ENCODE assay signal across 8 cellular contexts in the genomic region with DNA sequence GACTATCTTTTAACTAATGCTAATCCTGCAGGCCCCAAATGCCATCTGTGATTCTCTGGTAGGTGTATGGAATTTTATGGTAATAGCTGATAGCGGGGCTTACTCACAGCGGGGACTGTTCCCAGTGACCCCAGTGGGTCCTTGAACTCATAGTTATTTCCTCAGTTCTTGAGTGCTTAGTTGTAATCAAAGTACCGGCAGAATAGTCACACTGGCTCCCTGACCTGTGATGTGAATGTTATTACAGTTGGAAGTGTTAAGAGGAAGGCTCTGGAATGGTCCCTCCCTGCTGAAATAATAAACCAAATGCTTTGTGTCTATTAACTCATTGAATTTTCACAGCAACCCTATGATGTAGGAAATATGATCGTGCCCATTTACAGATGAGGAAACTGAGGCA.
"Had no signal": no experiment of that assay in that cellular context is flagged by ENCODE, and none has a peak within 500 bp of the region (broad histone marks: within the 10 kb centered on the region; RNA-seq: fewer than 3 reads in every experiment).

No MANE protein-coding gene starts in this region.

- H3K4me3 ChIP-seq: GM12878 had no signal

- DNase-seq: GDM1, GF-D8 had no signal

- ATAC-seq: GM12878 had no signal

- FAIRE-seq: G401.6, GM12878, GM12891, GM12892, GM18507, GM19239 had no signal
